15 cellular contexts compared by ENCODE assay signal in the genomic region with DNA sequence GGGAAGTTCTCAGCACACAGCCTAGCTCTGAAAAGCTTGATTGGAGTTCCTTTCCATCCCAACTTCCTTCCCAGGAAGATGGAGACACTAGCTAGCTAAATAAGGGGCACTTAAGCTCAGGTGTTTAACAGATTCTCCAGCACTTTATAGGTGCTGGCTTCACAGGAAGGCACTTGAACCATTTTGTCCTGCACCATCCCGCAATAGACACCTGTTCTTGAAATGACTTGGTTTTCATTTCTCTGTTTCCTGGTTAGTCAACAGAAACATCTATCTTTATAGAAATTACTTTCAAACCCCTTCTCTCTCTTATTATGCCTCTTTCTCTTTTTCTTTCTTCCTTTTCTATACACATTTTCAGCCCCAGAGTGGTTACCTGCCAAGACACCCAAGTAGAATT.
DNase-seq lines count a peak whose midpoint lies in the region; ATAC-seq and TF ChIP-seq lines count a peak whose summit lies in the region.
"Had no signal": no experiment of that assay in that cellular context is flagged by ENCODE, and none has a peak within 500 bp of the region (broad histone marks: within the 10 kb centered on the region; RNA-seq: fewer than 3 reads in every experiment).

No MANE protein-coding gene starts in this region.

- 100% methylated on average over 1 of the region's 1 CpG for WGBS in esophagus muscularis mucosa

- DNase-seq in esophagus muscularis mucosa (ENCODE audit: extremely low spot score) (peak; percentile 7), NCI-H2107 treated with DMSO at 0.1 percent for 48 hours (lab: John Stamatoyannopoulos, UW; ENCODE audit: unreplicated experiment) (no peak), NCI-H187 (lab: John Stamatoyannopoulos, UW) (no peak), cardiac septum (ENCODE audit: low spot score) (no peak)
- DNase-seq: C1 segment of cervical spinal cord; Calu3; CD4-positive, alpha-beta memory T cell; COR-L47; DMS153; DND-41; GM23248; H7; HCEC 1CT had no signal

- H3K27ac ChIP-seq in esophagus muscularis mucosa (replicated peaks in 1 of 4): no peak overlapping the region
- H3K27ac ChIP-seq: GM23248 had no signal

- H3K27me3 ChIP-seq in esophagus muscularis mucosa: no peaks in the 10 kb centered on the region

- H3K4me1 ChIP-seq in esophagus muscularis mucosa: no peaks in the 10 kb centered on the region

- no peak for TF ChIP-seq POLR2A in esophagus muscularis mucosa (IDR thresholded peaks at IDR 0.05; ENCODE audit: low read depth)

- intact Hi-C loops in esophagus muscularis mucosa (cut with DNase I) (no loop called here), cardiac septum (cut with DNase I) (no loop called here)

- no peak for TF ChIP-seq EP300 in esophagus muscularis mucosa (IDR thresholded peaks at IDR 0.05)

- no peak overlapping the region for H3K4me3 ChIP-seq in esophagus muscularis mucosa
- H3K4me3 ChIP-seq: GM23248 had no signal

- peaks cover 0 to 7% (median 2%) of the 10 kb centered on the region in 4 donors for H3K9me3 ChIP-seq in esophagus muscularis mucosa

- TF ChIP-seq CTCF in esophagus muscularis mucosa (IDR thresholded peaks at IDR 0.05): no peak

- H3K36me3 ChIP-seq in esophagus muscularis mucosa: no peaks in the 10 kb centered on the region

- ATAC-seq in GM18867 (IDR thresholded peaks at IDR 0.05; ENCODE audit: unreplicated experiment) (peak; percentile 44), GM21723 (IDR thresholded peaks at IDR 0.05; ENCODE audit: unreplicated experiment) (peak; percentile 62)
